Comparison of ENCODE assay signal across 23 cellular contexts in the genomic region with DNA sequence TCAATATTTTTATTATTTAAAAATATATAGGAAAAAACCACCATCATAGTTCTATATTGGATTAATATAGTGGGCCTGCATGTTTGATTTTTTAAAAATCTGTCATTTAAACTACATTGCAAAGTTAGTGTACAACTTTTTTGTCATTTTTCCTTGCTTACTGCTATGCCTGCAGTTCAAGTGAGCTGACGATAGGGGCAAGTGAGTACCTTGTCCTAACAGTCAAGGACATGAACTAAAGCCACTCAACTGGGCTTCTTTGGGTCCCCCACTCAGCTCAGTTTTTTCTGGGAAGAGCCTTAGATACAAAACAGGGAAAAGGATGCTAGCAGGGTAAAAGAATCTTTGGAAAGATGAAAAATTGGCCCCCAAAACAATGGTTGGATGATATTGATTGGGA.
DNase-seq lines count a peak whose midpoint lies in the region; ATAC-seq and TF ChIP-seq lines count a peak whose summit lies in the region.
"Had no signal": no experiment of that assay in that cellular context is flagged by ENCODE, and none has a peak within 500 bp of the region (broad histone marks: within the 10 kb centered on the region; RNA-seq: fewer than 3 reads in every experiment).

No MANE protein-coding gene starts in this region.

- peaks cover 3% of the 10 kb centered on the region for H3K27me3 ChIP-seq in mammary epithelial cell (ENCODE audit: insufficient read depth, low read length)
- no peaks in the 10 kb centered on the region for H3K27me3 ChIP-seq in OCI-LY1 (ENCODE audit: insufficient read depth, low read length)
- H3K27me3 ChIP-seq: heart right ventricle had no signal

- BruUV-seq in MCF 10A (replicated peaks; lab: Mats Ljungman, UMichigan) (no TSS peak), mammary epithelial cell (replicated peaks; lab: Mats Ljungman, UMichigan) (no TSS peak)

- H3K9me2 ChIP-seq in OCI-LY1 (ENCODE audit: low read depth, low read length): no peaks in the 10 kb centered on the region

- H3K9me3 ChIP-seq in mammary epithelial cell (replicated peaks; ENCODE audit: insufficient read depth, low read length): no peaks in the 10 kb centered on the region
- no peaks in the 10 kb centered on the region for H3K9me3 ChIP-seq in OCI-LY1 (ENCODE audit: low read length)
- H3K9me3 ChIP-seq: heart right ventricle had no signal

- H3K27me3 Mint-ChIP-seq in MCF 10A (ENCODE audit: insufficient read depth, unreplicated experiment) (no peaks in the 10 kb centered on the region), type B pancreatic cell (peaks cover 6% of the 10 kb centered on the region)

- H3K27ac ChIP-seq in mammary epithelial cell (ENCODE audit: insufficient read depth, low read depth, low read length) (no peak overlapping the region), OCI-LY1 (ENCODE audit: low read depth, low read length, poor library complexity, severe bottlenecking) (no peak overlapping the region)
- H3K27ac ChIP-seq: heart right ventricle had no signal

- H3K4me1 ChIP-seq in mammary epithelial cell (ENCODE audit: insufficient read depth, low read length) (no peaks in the 10 kb centered on the region), OCI-LY1 (ENCODE audit: insufficient read depth, low read length, severe bottlenecking) (peaks cover 18% of the 10 kb centered on the region)

- H3K4me3 Mint-ChIP-seq in MCF 10A (ENCODE audit: unreplicated experiment) (no peak overlapping the region), type B pancreatic cell (no peak overlapping the region)
- H3K4me3 Mint-ChIP-seq: activated naive CD4-positive, alpha-beta T cell treated with anti-CD3 and anti-CD28 coated beads for 36 hours; CD4-positive, CD25-positive, alpha-beta regulatory T cell; nephron; stimulated activated memory B cell treated with anti-CD40 and anti-IgM and Interleukin-4, amounts not matched to agents 10 μg/mL and 1 μg/mL and 100 μg/mL, for 72 hours had no signal

- no peak overlapping the region for H3K4me3 ChIP-seq in mammary epithelial cell (replicated peaks in 1 of 3; ENCODE audit: insufficient read depth in 1 of 3, low read depth in 2 of 3, low read length in 3 of 3)
- H3K4me3 ChIP-seq in OCI-LY1 (ENCODE audit: low read depth, low read length, poor library complexity, severe bottlenecking): no peak overlapping the region
- no peak overlapping the region for H3K4me3 ChIP-seq in epithelial cell of esophagus (ENCODE audit: low read length)
- H3K4me3 ChIP-seq: heart right ventricle had no signal

- no peak overlapping the region for H2AFZ ChIP-seq in mammary epithelial cell (ENCODE audit: low read depth, low read length)
- no peak overlapping the region for H2AFZ ChIP-seq in OCI-LY1 (ENCODE audit: low read length)

- DNase-seq in MCF 10A (ENCODE audit: unreplicated experiment): no peak
- DNase-seq in mammary epithelial cell: no peak
- no peak for DNase-seq in epithelial cell of esophagus (ENCODE audit: low read depth)
- no peak for DNase-seq in type B pancreatic cell (ENCODE audit: extremely low spot score, unreplicated experiment)
- DNase-seq in NAMALWA (ENCODE audit: low spot score): no peak
- no peak for DNase-seq in NK-92 (lab: John Stamatoyannopoulos, UW; ENCODE audit: unreplicated experiment)
- DNase-seq: activated CD4-positive, alpha-beta T cell treated with anti-CD3 and anti-CD28 coated beads, Interleukin-2, amount 50 U/mL, for 1 hour; activated naive CD4-positive, alpha-beta T cell treated with anti-CD3 and anti-CD28 coated beads for 36 hours; activated T-cell treated with anti-CD3 and anti-CD28 coated beads for 4 hours; CD4-positive, CD25-positive, alpha-beta regulatory T cell; cortex of kidney; DND-41; erythroblast; heart right ventricle; IMR-90; MV-4-11; NCI-H82; RPMI8226; stimulated activated CD4-positive, alpha-beta T cell treated with anti-CD3 and anti-CD28 coated beads, Interleukin-12 subunit alpha, Interleukin-12 subunit beta, amount 100 ng/mL, for 4 hours had no signal

- H3K36me3 ChIP-seq in mammary epithelial cell (ENCODE audit: insufficient read depth, low read length) (no peaks in the 10 kb centered on the region), OCI-LY1 (ENCODE audit: insufficient read depth, low read length) (no peaks in the 10 kb centered on the region)
- H3K36me3 ChIP-seq: heart right ventricle had no signal

- H3K36me3 Mint-ChIP-seq in MCF 10A (ENCODE audit: insufficient read depth, unreplicated experiment): no peaks in the 10 kb centered on the region
- H3K36me3 Mint-ChIP-seq in type B pancreatic cell: no peaks in the 10 kb centered on the region
- H3K36me3 Mint-ChIP-seq: CD4-positive, CD25-positive, alpha-beta regulatory T cell; stimulated activated memory B cell treated with anti-CD40 and anti-IgM and Interleukin-4, amounts not matched to agents 10 μg/mL and 1 μg/mL and 100 μg/mL, for 72 hours had no signal

- no peaks in the 10 kb centered on the region for H3K79me2 ChIP-seq in mammary epithelial cell (ENCODE audit: insufficient read depth, low read length)
- H3K79me2 ChIP-seq in OCI-LY1 (ENCODE audit: insufficient read depth, low read length): no peaks in the 10 kb centered on the region

- dilution Hi-C loops in mammary epithelial cell (cut with HindIII; ENCODE audit: low sequenced_read_pairs): no loop called here

- H3K9me3 Mint-ChIP-seq in MCF 10A (ENCODE audit: unreplicated experiment) (no peaks in the 10 kb centered on the region), type B pancreatic cell (no peaks in the 10 kb centered on the region)
- H3K9me3 Mint-ChIP-seq: activated naive CD4-positive, alpha-beta T cell treated with anti-CD3 and anti-CD28 coated beads for 36 hours; nephron; stimulated activated memory B cell treated with anti-CD40 and anti-IgM and Interleukin-4, amounts not matched to agents 10 μg/mL and 1 μg/mL and 100 μg/mL, for 72 hours had no signal

- TF ChIP-seq CTCF in MCF 10A (IDR thresholded peaks at IDR 0.05; ENCODE audit: unreplicated experiment) (no peak), mammary epithelial cell (conservative IDR thresholded peaks at IDR 0.05 in 1 of 2, IDR thresholded peaks at IDR 0.05 in 1 of 2; ENCODE audit: extremely low read depth in 1 of 2, insufficient read depth in 1 of 2, low read depth in 1 of 2, low read length in 2 of 2) (no peak), OCI-LY1 (IDR thresholded peaks at IDR 0.05; ENCODE audit: low read length) (peak; percentile 48), epithelial cell of esophagus (IDR thresholded peaks at IDR 0.05; ENCODE audit: insufficient read depth, low read depth, low read length, missing control alignments) (peak; percentile 42), type B pancreatic cell (conservative IDR thresholded peaks at IDR 0.05) (peak; percentile 35)

- CTCF ChIA-PET in MCF 10A (lab: Yijun Ruan, JAX): no interaction called here
- CTCF ChIA-PET in mammary epithelial cell (lab: Charles Lee; ENCODE audit: low non-redundant PET): no interaction called here

- intact Hi-C loops in MCF 10A (cut with micrococcal nuclease): no loop called here
- intact Hi-C loops in mammary epithelial cell (cut with micrococcal nuclease): no loop called here

- H3K27ac Mint-ChIP-seq in MCF 10A (ENCODE audit: low read depth, unreplicated experiment) (peak overlapping the region; percentile 11), type B pancreatic cell (no peak overlapping the region)
- H3K27ac Mint-ChIP-seq: activated naive CD4-positive, alpha-beta T cell treated with anti-CD3 and anti-CD28 coated beads for 36 hours; CD4-positive, CD25-positive, alpha-beta regulatory T cell; nephron; stimulated activated memory B cell treated with anti-CD40 and anti-IgM and Interleukin-4, amounts not matched to agents 10 μg/mL and 1 μg/mL and 100 μg/mL, for 72 hours had no signal

- 100% methylated on average over 1 of the region's 1 CpG for WGBS in mammary epithelial cell (ENCODE audit: low coverage, missing lambda C conversion rate)

- H3K9ac ChIP-seq in mammary epithelial cell (ENCODE audit: insufficient read depth, low read length): no peak overlapping the region
- H3K9ac ChIP-seq in OCI-LY1 (ENCODE audit: low read length): no peak overlapping the region

- ATAC-seq in HG02973 (IDR thresholded peaks at IDR 0.05; ENCODE audit: unreplicated experiment): no peak
- ATAC-seq: heart right ventricle; stimulated activated memory B cell treated with anti-CD40 and anti-IgM and Interleukin-4, amounts not matched to agents 10 μg/mL and 1 μg/mL and 100 μg/mL, for 72 hours had no signal

- POLR2A ChIA-PET in MCF 10A (lab: Yijun Ruan, JAX): no interaction called here

- H4K20me1 ChIP-seq in mammary epithelial cell (ENCODE audit: insufficient read depth, low read length) (no peaks in the 10 kb centered on the region), OCI-LY1 (ENCODE audit: insufficient read depth, low read length) (no peaks in the 10 kb centered on the region)

- no peaks in the 10 kb centered on the region for H3F3A ChIP-seq in OCI-LY1 (ENCODE audit: insufficient read depth, low read length)

- in situ Hi-C loops in mammary epithelial cell (cut with MboI; ENCODE audit: low sequenced_read_pairs in 2 of 2): no loop called here

- peaks cover 6% of the 10 kb centered on the region for H3K4me1 Mint-ChIP-seq in MCF 10A (ENCODE audit: insufficient read depth, unreplicated experiment)
- no peaks in the 10 kb centered on the region for H3K4me1 Mint-ChIP-seq in type B pancreatic cell (ENCODE audit: unreplicated experiment)
- H3K4me1 Mint-ChIP-seq: nephron; stimulated activated memory B cell treated with anti-CD40 and anti-IgM and Interleukin-4, amounts not matched to agents 10 μg/mL and 1 μg/mL and 100 μg/mL, for 72 hours had no signal

- H3K4me2 ChIP-seq in mammary epithelial cell (ENCODE audit: insufficient read depth, low read depth, low read length) (no peak overlapping the region), OCI-LY1 (ENCODE audit: low read length) (no peak overlapping the region)

Comparison
In these comparisons a context has a peak if more than half of its experiments do, and no peak if none do; other contexts are left out.
1. CTCF ChIP-seq: peak in OCI-LY1 (single experiment), epithelial cell of esophagus (single experiment) and type B pancreatic cell (single experiment); none in MCF 10A (single experiment) and mammary epithelial cell (0 of 2).